ENCODE assay signal across 2 cellular contexts in the genomic region with DNA sequence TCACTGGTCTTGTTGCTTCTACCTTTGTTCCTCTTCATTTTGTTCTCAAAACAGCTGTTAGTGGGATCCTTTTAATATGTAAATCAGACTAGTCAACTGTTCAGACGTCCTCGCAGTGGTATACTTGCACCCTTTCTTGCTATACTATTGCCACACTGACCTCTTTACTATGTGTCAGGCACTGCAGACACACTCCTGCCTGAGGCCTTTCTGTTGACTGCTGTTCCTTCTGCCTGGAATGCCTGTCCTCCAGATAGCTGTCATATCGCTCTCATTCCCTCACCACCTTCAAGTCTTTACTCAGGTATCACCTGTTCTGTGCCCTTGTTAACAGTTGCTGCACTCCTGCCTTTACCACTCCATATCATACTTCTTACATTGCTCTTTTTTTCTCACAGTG.
TF ChIP-seq lines count a peak whose summit lies in the region.

No MANE protein-coding gene starts in this region.

TF ChIP-seq in HEK293, 187 proteins besides CTCF, POLR2A, EP300 and RAD21:
- TF ChIP-seq ZNF600 (tag by site-specific recombination; IDR thresholded peaks at IDR 0.05) = 0 out of 2 replicates have a peak, but pooled peaks have one; percentile 57
- TF ChIP-seq, protein P1, sequence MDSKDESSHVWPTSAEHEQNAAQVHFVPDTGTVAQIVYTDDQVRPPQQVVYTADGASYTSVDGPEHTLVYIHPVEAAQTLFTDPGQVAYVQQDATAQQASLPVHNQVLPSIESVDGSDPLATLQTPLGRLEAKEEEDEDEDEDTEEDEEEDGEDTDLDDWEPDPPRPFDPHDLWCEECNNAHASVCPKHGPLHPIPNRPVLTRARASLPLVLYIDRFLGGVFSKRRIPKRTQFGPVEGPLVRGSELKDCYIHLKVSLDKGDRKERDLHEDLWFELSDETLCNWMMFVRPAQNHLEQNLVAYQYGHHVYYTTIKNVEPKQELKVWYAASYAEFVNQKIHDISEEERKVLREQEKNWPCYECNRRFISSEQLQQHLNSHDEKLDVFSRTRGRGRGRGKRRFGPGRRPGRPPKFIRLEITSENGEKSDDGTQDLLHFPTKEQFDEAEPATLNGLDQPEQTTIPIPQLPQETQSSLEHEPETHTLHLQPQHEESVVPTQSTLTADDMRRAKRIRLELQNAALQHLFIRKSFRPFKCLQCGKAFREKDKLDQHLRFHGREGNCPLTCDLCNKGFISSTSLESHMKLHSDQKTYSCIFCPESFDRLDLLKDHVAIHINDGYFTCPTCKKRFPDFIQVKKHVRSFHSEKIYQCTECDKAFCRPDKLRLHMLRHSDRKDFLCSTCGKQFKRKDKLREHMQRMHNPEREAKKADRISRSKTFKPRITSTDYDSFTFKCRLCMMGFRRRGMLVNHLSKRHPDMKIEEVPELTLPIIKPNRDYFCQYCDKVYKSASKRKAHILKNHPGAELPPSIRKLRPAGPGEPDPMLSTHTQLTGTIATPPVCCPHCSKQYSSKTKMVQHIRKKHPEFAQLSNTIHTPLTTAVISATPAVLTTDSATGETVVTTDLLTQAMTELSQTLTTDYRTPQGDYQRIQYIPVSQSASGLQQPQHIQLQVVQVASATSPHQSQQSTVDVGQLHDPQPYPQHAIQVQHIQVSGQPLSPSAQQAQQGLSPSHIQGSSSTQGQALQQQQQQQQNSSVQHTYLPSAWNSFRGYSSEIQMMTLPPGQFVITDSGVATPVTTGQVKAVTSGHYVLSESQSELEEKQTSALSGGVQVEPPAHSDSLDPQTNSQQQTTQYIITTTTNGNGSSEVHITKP (tag by site-specific recombination; IDR thresholded peaks at IDR 0.05) = no peak

TF ChIP-seq in H1, 55 proteins besides CTCF, POLR2A, EP300 and RAD21 (continued from another document):
- TF ChIP-seq SIN3A (conservative IDR thresholded peaks at IDR 0.05 in 1 of 2, IDR thresholded peaks at IDR 0.05 in 1 of 2; ENCODE audit: low read depth in 1 of 2, low read length in 2 of 2) = peak in 1 of 2 experiments; percentile 86; a peak in 2 of 4 replicates
- no peak for TF ChIP-seq GTF2F1 (IDR thresholded peaks at IDR 0.05; ENCODE audit: borderline replicate concordance, low read depth, low read length)
- TF ChIP-seq BACH1 (IDR thresholded peaks at IDR 0.05; ENCODE audit: low read length) = no peak
- TF ChIP-seq, protein P2, sequence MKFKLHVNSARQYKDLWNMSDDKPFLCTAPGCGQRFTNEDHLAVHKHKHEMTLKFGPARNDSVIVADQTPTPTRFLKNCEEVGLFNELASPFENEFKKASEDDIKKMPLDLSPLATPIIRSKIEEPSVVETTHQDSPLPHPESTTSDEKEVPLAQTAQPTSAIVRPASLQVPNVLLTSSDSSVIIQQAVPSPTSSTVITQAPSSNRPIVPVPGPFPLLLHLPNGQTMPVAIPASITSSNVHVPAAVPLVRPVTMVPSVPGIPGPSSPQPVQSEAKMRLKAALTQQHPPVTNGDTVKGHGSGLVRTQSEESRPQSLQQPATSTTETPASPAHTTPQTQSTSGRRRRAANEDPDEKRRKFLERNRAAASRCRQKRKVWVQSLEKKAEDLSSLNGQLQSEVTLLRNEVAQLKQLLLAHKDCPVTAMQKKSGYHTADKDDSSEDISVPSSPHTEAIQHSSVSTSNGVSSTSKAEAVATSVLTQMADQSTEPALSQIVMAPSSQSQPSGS (IDR thresholded peaks at IDR 0.05; ENCODE audit: low read length) = no peak
- TF ChIP-seq MAFK (IDR thresholded peaks at IDR 0.05; ENCODE audit: low read depth, low read length) = no peak
- no peak for TF ChIP-seq RFX5 (IDR thresholded peaks at IDR 0.05; ENCODE audit: borderline replicate concordance, low read depth, low read length)
- no peak for TF ChIP-seq SUZ12 (IDR thresholded peaks at IDR 0.05; ENCODE audit: low read length)
- peak; percentile 83 for TF ChIP-seq CEBPB (IDR thresholded peaks at IDR 0.05; ENCODE audit: low read depth, low read length)
- TF ChIP-seq TEAD4 (IDR thresholded peaks at IDR 0.05; ENCODE audit: low read depth, low read length) = peak; percentile 68; the same call in 1 of the 2 replicates
- TF ChIP-seq YY1 (IDR thresholded peaks at IDR 0.05; ENCODE audit: low read depth, low read length) = no peak
- TF ChIP-seq RBBP5 (IDR thresholded peaks at IDR 0.05; ENCODE audit: borderline replicate concordance, low read depth, low read length) = no peak
- no peak for TF ChIP-seq HDAC6 (IDR thresholded peaks at IDR 0.05; ENCODE audit: low read depth, low read length)
- no peak for TF ChIP-seq BRCA1 (IDR thresholded peaks at IDR 0.05; ENCODE audit: low read depth, low read length)
- TF ChIP-seq BCL11A (IDR thresholded peaks at IDR 0.05; ENCODE audit: low read depth in 2 of 2, low read length in 2 of 2) = no peak
- TF ChIP-seq SIX5 (IDR thresholded peaks at IDR 0.05; ENCODE audit: low read depth, low read length) = no peak
- no peak for TF ChIP-seq TAF7 (optimal IDR thresholded peaks at IDR 0.05; ENCODE audit: borderline replicate concordance, low read depth, low read length)
- TF ChIP-seq CTBP2 (IDR thresholded peaks at IDR 0.05; ENCODE audit: borderline replicate concordance, insufficient read depth, insufficient read length, low read length) = no peak
- TF ChIP-seq, protein P3, sequence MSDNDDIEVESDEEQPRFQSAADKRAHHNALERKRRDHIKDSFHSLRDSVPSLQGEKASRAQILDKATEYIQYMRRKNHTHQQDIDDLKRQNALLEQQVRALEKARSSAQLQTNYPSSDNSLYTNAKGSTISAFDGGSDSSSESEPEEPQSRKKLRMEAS (IDR thresholded peaks at IDR 0.05) = no peak
- TF ChIP-seq PHF8 (conservative IDR thresholded peaks at IDR 0.05; ENCODE audit: low read depth, low read length) = no peak
- no peak for TF ChIP-seq ZNF274 (IDR thresholded peaks at IDR 0.05; ENCODE audit: borderline replicate concordance, extremely low read depth, low read length)
- no peak for TF ChIP-seq SAP30 (IDR thresholded peaks at IDR 0.05; ENCODE audit: insufficient read depth, insufficient replicate concordance, low read length)
- no peak for TF ChIP-seq CBX5 (IDR thresholded peaks at IDR 0.05; ENCODE audit: low read depth, low read length)
- TF ChIP-seq, protein P4, sequence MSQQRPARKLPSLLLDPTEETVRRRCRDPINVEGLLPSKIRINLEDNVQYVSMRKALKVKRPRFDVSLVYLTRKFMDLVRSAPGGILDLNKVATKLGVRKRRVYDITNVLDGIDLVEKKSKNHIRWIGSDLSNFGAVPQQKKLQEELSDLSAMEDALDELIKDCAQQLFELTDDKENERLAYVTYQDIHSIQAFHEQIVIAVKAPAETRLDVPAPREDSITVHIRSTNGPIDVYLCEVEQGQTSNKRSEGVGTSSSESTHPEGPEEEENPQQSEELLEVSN (IDR thresholded peaks at IDR 0.05) = no peak
- no peak for TF ChIP-seq POU5F1 (IDR thresholded peaks at IDR 0.05; ENCODE audit: low read depth, low read length)
- TF ChIP-seq SP1 (IDR thresholded peaks at IDR 0.05; ENCODE audit: low read depth, low read length) = no peak
- TF ChIP-seq FOSL1 (IDR thresholded peaks at IDR 0.05; ENCODE audit: insufficient read depth, low read depth, low read length) = no peak
- no peak for TF ChIP-seq NANOG (IDR thresholded peaks at IDR 0.05; ENCODE audit: insufficient read depth, low read depth, low read length, poor library complexity, severe bottlenecking)
- no peak for TF ChIP-seq SP2 (IDR thresholded peaks at IDR 0.05; ENCODE audit: low read length)
- 0 out of 2 replicates have a peak, but pooled peaks have one; percentile 55 for TF ChIP-seq TCF12 (IDR thresholded peaks at IDR 0.05; ENCODE audit: low read depth, low read length)
- TF ChIP-seq RNF2 (IDR thresholded peaks at IDR 0.05; ENCODE audit: borderline replicate concordance, low read depth, low read length, missing control alignments, poor library complexity, severe bottlenecking) = no peak
- TF ChIP-seq CBX8 (IDR thresholded peaks at IDR 0.05; ENCODE audit: borderline replicate concordance, low read depth, low read length) = no peak
- TF ChIP-seq KDM1A (IDR thresholded peaks at IDR 0.05; ENCODE audit: borderline replicate concordance, low read length) = 0 out of 2 replicates have a peak, but pooled peaks have one; percentile 17
- TF ChIP-seq POLR2AphosphoS5 (IDR thresholded peaks at IDR 0.05; ENCODE audit: low read depth, low read length) = no peak
- no peak for TF ChIP-seq TAF1 (IDR thresholded peaks at IDR 0.05; ENCODE audit: low read depth, low read length)
- no peak for TF ChIP-seq JUND (IDR thresholded peaks at IDR 0.05; ENCODE audit: low read length)
TF ChIP-seq in H1: peak in this region for 5.
